In genomic region chr14:60657609-60657983, GRCh38 we compare ENCODE assay signal across 8 cellular contexts. TPM values are rescaled to one million over a fixed set of nuclear protein-coding genes. Genes with fewer than 3 reads are reported as not detected.
A peak's percentile ranks its signal among the peaks of the same experiment; 100 is the strongest.
DNase-seq lines count a peak whose midpoint lies in the region; FAIRE-seq and TF ChIP-seq lines count a peak whose summit lies in the region.

No MANE protein-coding gene starts in this region.

- TF ChIP-seq CTCF in WI38 (IDR thresholded peaks at IDR 0.05; ENCODE audit: low read depth, low read length) = no peak
- no peak for TF ChIP-seq CTCF in D721Med (IDR thresholded peaks at IDR 0.05; ENCODE audit: insufficient read depth, missing control alignments)

- H3K27ac ChIP-seq in iPS-20b (ENCODE audit: low read length) (no peak overlapping the region), subcutaneous abdominal adipose tissue (ENCODE audit: low read depth, low read length) (peak overlapping the region; percentile 87)

- H3K27me3 Mint-ChIP-seq in T-helper 1 cell treated with Interleukin-12 subunit alpha and Interleukin-12 subunit beta and Interleukin-4 antibody, amounts not matched to agents 30 μg/mL and 1 μg/mL, for 36 hours (ENCODE audit: low read depth) = peaks cover 88% of the 10 kb centered on the region

- peak overlapping the region; percentile 82 for H3K4me3 Mint-ChIP-seq in T-helper 1 cell treated with Interleukin-12 subunit alpha and Interleukin-12 subunit beta and Interleukin-4 antibody, amounts not matched to agents 30 μg/mL and 1 μg/mL, for 36 hours

- DNase-seq in T-helper 1 cell (no peak), mesenteric fat pad (ENCODE audit: low spot score) (no peak), RCC 7860 (ENCODE audit: low spot score) (no peak), D721Med (ENCODE audit: insufficient read length, low spot score) (no peak)

- H3K36me3 ChIP-seq in iPS-20b (ENCODE audit: insufficient read depth, low read depth, low read length) (no peaks in the 10 kb centered on the region), subcutaneous abdominal adipose tissue (ENCODE audit: control insufficient read depth in 5 of 5, insufficient read depth in 5 of 5, low read length in 5 of 5) (no peaks in the 10 kb centered on the region)

- H3K4me3 ChIP-seq in WI38 (ENCODE audit: low read depth, low read length) (peak overlapping the region; percentile 68), iPS-20b (ENCODE audit: low read length) (peak overlapping the region; percentile 79), subcutaneous abdominal adipose tissue (ENCODE audit: low read depth in 1 of 5, low read length in 5 of 5) (peak overlapping the region; percentile 79 to 85 (median 84))

- H3K27me3 ChIP-seq in iPS-20b (ENCODE audit: insufficient read depth, low read length) (peaks cover 83% of the 10 kb centered on the region), subcutaneous abdominal adipose tissue (ENCODE audit: control insufficient read depth in 5 of 5, insufficient read depth in 4 of 5, low read length in 5 of 5) (peaks cover 13 to 39% (median 32%) of the 10 kb centered on the region in 5 donors)

- no peak for FAIRE-seq in RCC 7860 (lab: Jason Lieb, UNC)
- no peak for FAIRE-seq in D721Med (lab: Jason Lieb, UNC)

- H3K9me3 Mint-ChIP-seq in T-helper 1 cell treated with Interleukin-12 subunit alpha and Interleukin-12 subunit beta and Interleukin-4 antibody, amounts not matched to agents 30 μg/mL and 1 μg/mL, for 36 hours = peaks cover 4% of the 10 kb centered on the region

- peaks cover 33% of the 10 kb centered on the region for H3K4me1 Mint-ChIP-seq in T-helper 1 cell treated with Interleukin-12 subunit alpha and Interleukin-12 subunit beta and Interleukin-4 antibody, amounts not matched to agents 30 μg/mL and 1 μg/mL, for 36 hours (ENCODE audit: low read depth)

- no peaks in the 10 kb centered on the region for H3K9me3 ChIP-seq in iPS-20b (ENCODE audit: insufficient read depth, low read depth, low read length)
- H3K9me3 ChIP-seq in subcutaneous abdominal adipose tissue (ENCODE audit: control insufficient read depth in 5 of 5, low read length in 5 of 5) = no peaks in the 10 kb centered on the region

- H3K27ac Mint-ChIP-seq in T-helper 1 cell treated with Interleukin-12 subunit alpha and Interleukin-12 subunit beta and Interleukin-4 antibody, amounts not matched to agents 30 μg/mL and 1 μg/mL, for 36 hours = peak overlapping the region; percentile 31

- H3K9ac ChIP-seq in iPS-20b (ENCODE audit: low read depth, low read length) = peak overlapping the region; percentile 68; the same call in 1 of the 2 replicates
- peak overlapping the region; percentile 49 to 88 (median 63) for H3K9ac ChIP-seq in subcutaneous abdominal adipose tissue (ENCODE audit: low read length in 5 of 5)

- H3K4me1 ChIP-seq in iPS-20b (ENCODE audit: insufficient read depth, low read length) = peaks cover 30% of the 10 kb centered on the region
- H3K4me1 ChIP-seq in subcutaneous abdominal adipose tissue (ENCODE audit: control insufficient read depth in 5 of 5, insufficient read depth in 5 of 5, low read length in 5 of 5) = peaks cover 3 to 42% (median 34%) of the 10 kb centered on the region in 5 donors

- peaks cover 20% of the 10 kb centered on the region for H3K36me3 Mint-ChIP-seq in T-helper 1 cell treated with Interleukin-12 subunit alpha and Interleukin-12 subunit beta and Interleukin-4 antibody, amounts not matched to agents 30 μg/mL and 1 μg/mL, for 36 hours (ENCODE audit: low read depth)

RNA-seq across cellular contexts. Expression of gene SIX1, which starts 8.3 kb away (rescaled TPM):
- 2.6 TPM for total RNA-seq in mesenteric fat pad
